12 cellular contexts compared by ENCODE assay signal in genomic region chr7:101250324-101250723, GRCh38. TPM values are rescaled to one million over a fixed set of nuclear protein-coding genes. Genes with fewer than 3 reads are reported as not detected.
DNase-seq lines count a peak whose midpoint lies in the region; ATAC-seq and TF ChIP-seq lines count a peak whose summit lies in the region.
"Had no signal": no experiment of that assay in that cellular context is flagged by ENCODE, and none has a peak within 500 bp of the region (broad histone marks: within the 10 kb centered on the region; RNA-seq: fewer than 3 reads in every experiment).

No MANE protein-coding gene starts in this region.

- no peak for DNase-seq in Calu3
- DNase-seq in activated T-helper 1 cell treated with anti-CD3 and anti-CD28 coated beads, Interleukin-12 subunit alpha, Interleukin-12 subunit beta, Interleukin-2, Interleukin-4 antibody, amounts not matched to agents 30 ng/mL and 10 ng/mL and 1 ng/mL, durations not matched to agents 14 hours and 24 hours and 36 hours (ENCODE audit: low spot score) = no peak
- no peak for DNase-seq in uterus
- DNase-seq in esophagus muscularis mucosa (ENCODE audit: extremely low spot score) = no peak
- DNase-seq: cortex of kidney, mesendoderm, NCI-H1092 treated with DMSO at 0.1 percent for 48 hours had no signal

- no peaks in the 10 kb centered on the region for H3K4me1 Mint-ChIP-seq in Calu3 (ENCODE audit: low read depth, unreplicated experiment)
- H3K4me1 Mint-ChIP-seq in activated T-helper 1 cell treated with anti-CD3 and anti-CD28 coated beads, Interleukin-12 subunit alpha, Interleukin-12 subunit beta, Interleukin-2, Interleukin-4 antibody, amounts not matched to agents 30 ng/mL and 10 ng/mL and 1 ng/mL, durations not matched to agents 14 hours and 24 hours and 36 hours (ENCODE audit: low read depth) = peaks cover 37% of the 10 kb centered on the region
- peaks cover 15% of the 10 kb centered on the region for H3K4me1 Mint-ChIP-seq in nephron

- H3K36me3 Mint-ChIP-seq in Calu3 (ENCODE audit: insufficient read depth, unreplicated experiment) = peaks cover 23% of the 10 kb centered on the region
- H3K36me3 Mint-ChIP-seq in activated T-helper 1 cell treated with anti-CD3 and anti-CD28 coated beads, Interleukin-12 subunit alpha, Interleukin-12 subunit beta, Interleukin-2, Interleukin-4 antibody, amounts not matched to agents 30 ng/mL and 10 ng/mL and 1 ng/mL, durations not matched to agents 14 hours and 24 hours and 36 hours (ENCODE audit: low read depth) = peaks cover 25% of the 10 kb centered on the region
- peaks cover 18% of the 10 kb centered on the region for H3K36me3 Mint-ChIP-seq in nephron (ENCODE audit: low read depth)

- no peak for TF ChIP-seq EP300 in esophagus muscularis mucosa (IDR thresholded peaks at IDR 0.05)

- ATAC-seq in GM21576 (IDR thresholded peaks at IDR 0.05; ENCODE audit: unreplicated experiment) (peak; percentile 46), GM19397 (IDR thresholded peaks at IDR 0.05; ENCODE audit: unreplicated experiment) (no peak)
- ATAC-seq: sciatic nerve had no signal

- no peak for TF ChIP-seq CTCF in Calu3 (IDR thresholded peaks at IDR 0.05; ENCODE audit: unreplicated experiment)
- no peak for TF ChIP-seq CTCF in nephron (IDR thresholded peaks at IDR 0.05; ENCODE audit: unreplicated experiment in 3 of 3)
- TF ChIP-seq CTCF in uterus (IDR thresholded peaks at IDR 0.05) = no peak
- no peak for TF ChIP-seq CTCF in esophagus muscularis mucosa (IDR thresholded peaks at IDR 0.05)

- 99% methylated on average over 3 of the region's 3 CpGs for WGBS in esophagus muscularis mucosa

- intact Hi-C loops in Calu3 (cut with micrococcal nuclease; ENCODE audit: unreplicated experiment) (no loop called here), uterus (cut with DNase I; ENCODE audit: low total_unique reads) (no loop called here), esophagus muscularis mucosa (cut with DNase I) (no loop called here)
- intact Hi-C loops in activated T-helper 1 cell treated with anti-CD3 and anti-CD28 coated beads, Interleukin-12 subunit alpha, Interleukin-12 subunit beta, Interleukin-2, Interleukin-4 antibody, amounts not matched to agents 30 ng/mL and 10 ng/mL and 1 ng/mL, durations not matched to agents 14 hours and 24 hours and 36 hours (cut with micrococcal nuclease) = loop anchor here (5.0 kb wide), 1 partner anchor 543 kb away; the partner anchor contains the start of gene POP7

- CTCF ChIA-PET in Calu3 (lab: Charles Lee) = no interaction called here

- H3K27me3 ChIP-seq in uterus (no peaks in the 10 kb centered on the region), esophagus muscularis mucosa (no peaks in the 10 kb centered on the region)

- H3K27me3 Mint-ChIP-seq in Calu3 (ENCODE audit: unreplicated experiment) (peaks cover 13% of the 10 kb centered on the region), nephron (ENCODE audit: low read depth) (peaks cover 10% of the 10 kb centered on the region)
- peaks cover 5% of the 10 kb centered on the region for H3K27me3 Mint-ChIP-seq in activated T-helper 1 cell treated with anti-CD3 and anti-CD28 coated beads, Interleukin-12 subunit alpha, Interleukin-12 subunit beta, Interleukin-2, Interleukin-4 antibody, amounts not matched to agents 30 ng/mL and 10 ng/mL and 1 ng/mL, durations not matched to agents 14 hours and 24 hours and 36 hours (ENCODE audit: insufficient read depth)

- H3K9me3 Mint-ChIP-seq in Calu3 (ENCODE audit: low read depth, unreplicated experiment) = no peaks in the 10 kb centered on the region
- H3K9me3 Mint-ChIP-seq in activated T-helper 1 cell treated with anti-CD3 and anti-CD28 coated beads, Interleukin-12 subunit alpha, Interleukin-12 subunit beta, Interleukin-2, Interleukin-4 antibody, amounts not matched to agents 30 ng/mL and 10 ng/mL and 1 ng/mL, durations not matched to agents 14 hours and 24 hours and 36 hours = no peaks in the 10 kb centered on the region
- no peaks in the 10 kb centered on the region for H3K9me3 Mint-ChIP-seq in nephron

- H3K9me3 ChIP-seq in uterus = no peaks in the 10 kb centered on the region
- H3K9me3 ChIP-seq in esophagus muscularis mucosa = no peaks in the 10 kb centered on the region

- TF ChIP-seq POLR2A in uterus (IDR thresholded peaks at IDR 0.05) (no peak), esophagus muscularis mucosa (IDR thresholded peaks at IDR 0.05; ENCODE audit: low read depth) (no peak)

- no peak overlapping the region for H3K27ac Mint-ChIP-seq in Calu3 (ENCODE audit: unreplicated experiment)
- peak overlapping the region; percentile 37 for H3K27ac Mint-ChIP-seq in activated T-helper 1 cell treated with anti-CD3 and anti-CD28 coated beads, Interleukin-12 subunit alpha, Interleukin-12 subunit beta, Interleukin-2, Interleukin-4 antibody, amounts not matched to agents 30 ng/mL and 10 ng/mL and 1 ng/mL, durations not matched to agents 14 hours and 24 hours and 36 hours
- H3K27ac Mint-ChIP-seq in nephron = no peak overlapping the region

- no TSS peak for BruUV-seq in Calu3 (replicated peaks; lab: Mats Ljungman, UMichigan)

- H3K4me3 ChIP-seq in uterus = no peak overlapping the region
- H3K4me3 ChIP-seq in esophagus muscularis mucosa = no peak overlapping the region

- H3K4me1 ChIP-seq in uterus (peaks cover 6 to 14% of the 10 kb centered on the region in 2 donors), esophagus muscularis mucosa (peaks cover 26 to 39% (median 35%) of the 10 kb centered on the region in 4 donors)

- H3K27ac ChIP-seq in uterus (no peak overlapping the region), esophagus muscularis mucosa (replicated peaks in 1 of 4) (no peak overlapping the region)

- H3K36me3 ChIP-seq in uterus (no peaks in the 10 kb centered on the region), esophagus muscularis mucosa (peaks cover 0 to 31% (median 21%) of the 10 kb centered on the region in 4 donors)

- H3K4me3 Mint-ChIP-seq in Calu3 (ENCODE audit: low read depth, unreplicated experiment) = peak overlapping the region; percentile 30
- H3K4me3 Mint-ChIP-seq in activated T-helper 1 cell treated with anti-CD3 and anti-CD28 coated beads, Interleukin-12 subunit alpha, Interleukin-12 subunit beta, Interleukin-2, Interleukin-4 antibody, amounts not matched to agents 30 ng/mL and 10 ng/mL and 1 ng/mL, durations not matched to agents 14 hours and 24 hours and 36 hours = peak overlapping the region; percentile 98
- peak overlapping the region; percentile 97 to 98 (median 98) for H3K4me3 Mint-ChIP-seq in nephron

RNA-seq across cellular contexts. Expression of gene FIS1, which starts 5.4 kb away (rescaled TPM):
- 83.8 and 90.0 TPM in 2 replicates for total RNA-seq in Calu3 (2022)
- 138 and 143 TPM in 2 replicates for total RNA-seq in activated T-helper 1 cell treated with anti-CD3 and anti-CD28 coated beads, Interleukin-12 subunit alpha, Interleukin-12 subunit beta, Interleukin-2, Interleukin-4 antibody, amounts not matched to agents 30 ng/mL and 10 ng/mL and 1 ng/mL, durations not matched to agents 14 hours and 24 hours and 36 hours
- 100 to 1,000 TPM; 129 to 251 (median 233) TPM for total RNA-seq in uterus
- total RNA-seq in esophagus muscularis mucosa = 100 to 1,000 TPM; 216 to 310 (median 295) TPM

RNA-seq across cellular contexts. Expression of gene CLDN15, which starts 12.7 kb away (rescaled TPM):
- total RNA-seq in Calu3 (2022) = 6.4 and 8.5 TPM in 2 replicates
- 19.0 and 19.5 TPM in 2 replicates for total RNA-seq in activated T-helper 1 cell treated with anti-CD3 and anti-CD28 coated beads, Interleukin-12 subunit alpha, Interleukin-12 subunit beta, Interleukin-2, Interleukin-4 antibody, amounts not matched to agents 30 ng/mL and 10 ng/mL and 1 ng/mL, durations not matched to agents 14 hours and 24 hours and 36 hours
- 10 to 100 TPM in 2 of 4 donors, 1 to 10 TPM in 2; 5.6 to 49.4 (median 16.7) TPM for total RNA-seq in uterus
- 1 to 10 TPM; 5.3 to 9.1 (median 6.4) TPM for total RNA-seq in esophagus muscularis mucosa

RNA-seq across cellular contexts. Expression of gene ZNHIT1, which starts 32.4 kb away (rescaled TPM):
- total RNA-seq in Calu3 (2022) = 57.2 and 57.5 TPM in 2 replicates
- 49.7 and 53.4 TPM in 2 replicates for total RNA-seq in activated T-helper 1 cell treated with anti-CD3 and anti-CD28 coated beads, Interleukin-12 subunit alpha, Interleukin-12 subunit beta, Interleukin-2, Interleukin-4 antibody, amounts not matched to agents 30 ng/mL and 10 ng/mL and 1 ng/mL, durations not matched to agents 14 hours and 24 hours and 36 hours
- 10 to 100 TPM; 40.7 to 53.3 (median 52.0) TPM for total RNA-seq in uterus
- total RNA-seq in esophagus muscularis mucosa = 10 to 100 TPM; 60.6 to 86.7 (median 77.6) TPM

RNA-seq across cellular contexts. Expression of gene PLOD3, which starts 32.9 kb away (rescaled TPM):
- 103 and 108 TPM in 2 replicates for total RNA-seq in Calu3 (2022)
- 65.2 and 68.9 TPM in 2 replicates for total RNA-seq in activated T-helper 1 cell treated with anti-CD3 and anti-CD28 coated beads, Interleukin-12 subunit alpha, Interleukin-12 subunit beta, Interleukin-2, Interleukin-4 antibody, amounts not matched to agents 30 ng/mL and 10 ng/mL and 1 ng/mL, durations not matched to agents 14 hours and 24 hours and 36 hours
- 10 to 100 TPM; 29.2 to 75.4 (median 34.1) TPM for total RNA-seq in uterus
- total RNA-seq in esophagus muscularis mucosa = 10 to 100 TPM; 30.3 to 60.2 (median 50.1) TPM

RNA-seq across cellular contexts. Expression of gene MOGAT3, which starts 49.5 kb away (rescaled TPM):
- total RNA-seq in Calu3 (2022) = not detected in 2 replicates
- not detected in 2 replicates for total RNA-seq in activated T-helper 1 cell treated with anti-CD3 and anti-CD28 coated beads, Interleukin-12 subunit alpha, Interleukin-12 subunit beta, Interleukin-2, Interleukin-4 antibody, amounts not matched to agents 30 ng/mL and 10 ng/mL and 1 ng/mL, durations not matched to agents 14 hours and 24 hours and 36 hours
- total RNA-seq in uterus = not detected
- under 1 TPM in 1 of 4 donors, not detected in 3; 0.17 TPM for total RNA-seq in esophagus muscularis mucosa
- total RNA-seq: sciatic nerve; T-helper 1 cell treated with Interleukin-12 subunit alpha and Interleukin-12 subunit beta and Interleukin-4 antibody, amounts not matched to agents 30 ng/mL and 1 ng/mL, for 36 hours had no signal

Comparison
In these comparisons a context has a peak if more than half of its experiments do, and no peak if none do; other contexts are left out.
1. H3K4me3 Mint-ChIP-seq: peak in every context shown above with its lines; median percentile 98 in activated T-helper 1 cell treated with anti-CD3 and anti-CD28 coated beads, Interleukin-12 subunit alpha, Interleukin-12 subunit beta, Interleukin-2, Interleukin-4 antibody, amounts not matched to agents 30 ng/mL and 10 ng/mL and 1 ng/mL, durations not matched to agents 14 hours and 24 hours and 36 hours; 98 in nephron; 30 in Calu3.